In the genomic region with DNA sequence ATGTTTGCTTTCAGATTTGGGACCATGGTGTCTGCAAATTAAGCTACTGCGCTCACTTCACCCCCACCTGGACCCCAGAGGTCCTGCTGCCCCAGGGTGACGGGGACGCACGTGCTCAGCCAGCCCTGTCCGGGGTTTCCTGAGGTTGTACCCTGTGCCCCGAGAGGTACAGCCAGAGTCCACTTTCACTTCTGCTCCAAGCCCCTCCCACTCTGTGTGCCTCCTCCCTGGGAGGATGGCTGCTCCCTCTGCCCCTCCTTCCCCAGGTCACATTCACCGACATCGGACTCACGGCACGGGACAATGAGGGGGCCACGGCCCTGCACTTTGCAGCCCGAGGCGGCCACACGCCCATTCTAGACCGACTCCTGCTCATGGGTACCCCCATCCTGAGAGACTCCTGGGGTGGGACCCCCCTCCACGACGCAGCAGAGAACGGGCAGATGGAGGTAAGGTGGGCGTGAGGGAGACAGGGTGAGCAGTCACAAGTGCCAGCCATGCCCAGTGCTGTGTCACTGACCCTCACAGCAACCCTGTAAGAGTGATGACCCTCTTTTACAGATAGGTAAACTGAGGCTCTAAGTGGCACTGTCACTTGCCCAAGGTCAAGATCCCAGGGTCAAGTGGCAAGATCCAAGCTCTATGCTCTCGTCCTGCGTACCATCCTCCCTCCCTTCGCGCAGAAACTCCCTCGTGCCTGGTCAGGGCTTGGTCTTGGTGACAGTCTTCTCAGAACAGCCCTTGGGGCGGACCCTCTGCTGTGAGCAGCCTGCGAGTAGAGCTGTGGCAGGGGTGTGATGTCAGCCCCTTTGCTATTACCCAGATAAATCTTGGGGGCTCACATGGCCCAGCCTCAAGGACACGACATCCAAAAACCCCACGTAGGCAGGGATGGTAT, we compare ENCODE assay signal across 1 cellular context.
TF ChIP-seq lines count a peak whose summit lies in the region.

No MANE protein-coding gene starts in this region.

TF ChIP-seq in GM12878, 131 proteins besides CTCF, POLR2A, EP300 and RAD21:
- TF ChIP-seq BHLHE40 (IDR thresholded peaks at IDR 0.05; ENCODE audit: borderline replicate concordance in 1 of 2, low read depth in 2 of 2, low read length in 1 of 2) (peak; percentile 97 to 98), NFYA (IDR thresholded peaks at IDR 0.05; ENCODE audit: borderline replicate concordance, low read depth, low read length) (no peak), STAT1 (conservative IDR thresholded peaks at IDR 0.05) (no peak), MXI1 (IDR thresholded peaks at IDR 0.05; ENCODE audit: low read depth, low read length) (peak; percentile 86), YBX1 (IDR thresholded peaks at IDR 0.05) (no peak), ATF7 (IDR thresholded peaks at IDR 0.05; ENCODE audit: low read depth) (peak; percentile 42; the same call in 1 of the 2 replicates), SPI1 (IDR thresholded peaks at IDR 0.05; ENCODE audit: borderline replicate concordance, insufficient read depth, low read depth, low read length) (peak; percentile 85; the same call in 1 of the 2 replicates), CHD2 (IDR thresholded peaks at IDR 0.05; ENCODE audit: borderline replicate concordance, low read depth, low read length) (0 out of 2 replicates have a peak, but pooled peaks have one; percentile 19), MYC (IDR thresholded peaks at IDR 0.05; ENCODE audit: insufficient read depth, insufficient read length, insufficient replicate concordance, low read length, severe bottlenecking) (peak; percentile 61), TAF1 (IDR thresholded peaks at IDR 0.05; ENCODE audit: borderline replicate concordance, low read depth, low read length) (0 out of 2 replicates have a peak, but pooled peaks have one; percentile 24), IKZF2 (IDR thresholded peaks at IDR 0.05) (peak; percentile 59 to 62; a peak in 3 of 4 replicates), RCOR1 (conservative IDR thresholded peaks at IDR 0.05; ENCODE audit: low read depth, low read length) (0 out of 2 replicates have a peak, but pooled peaks have one; percentile 32), EED (IDR thresholded peaks at IDR 0.05; ENCODE audit: low read depth) (no peak), IKZF1 (conservative IDR thresholded peaks at IDR 0.05) (peak; percentile 69), SUPT20H (IDR thresholded peaks at IDR 0.05; ENCODE audit: borderline replicate concordance, control insufficient read depth, low read depth, low read length) (no peak), NR2F1 (conservative IDR thresholded peaks at IDR 0.05) (peak; percentile 84), SIN3A (IDR thresholded peaks at IDR 0.05; ENCODE audit: low read depth, low read length) (peak; percentile 73), IRF4 (IDR thresholded peaks at IDR 0.05; ENCODE audit: low read depth, low read length) (0 out of 2 replicates have a peak, but pooled peaks have one; percentile 46), RELA (IDR thresholded peaks at IDR 0.05; ENCODE audit: borderline replicate concordance, partially characterized antibody) (peak; percentile 67), DPF2 (IDR thresholded peaks at IDR 0.05) (0 out of 2 replicates have a peak, but pooled peaks have one; percentile 26), CHD4 (IDR thresholded peaks at IDR 0.05) (no peak), PAX5 (IDR thresholded peaks at IDR 0.05; ENCODE audit: borderline replicate concordance, low read depth, low read length) (peak; percentile 73; the same call in 1 of the 2 replicates), ASH2L (IDR thresholded peaks at IDR 0.05; ENCODE audit: borderline replicate concordance, low read depth) (no peak), RUNX3 (IDR thresholded peaks at IDR 0.05; ENCODE audit: low read length) (peak; percentile 22; the same call in 1 of the 2 replicates), NBN (IDR thresholded peaks at IDR 0.05) (peak; percentile 86)
- TF ChIP-seq, protein P1, sequence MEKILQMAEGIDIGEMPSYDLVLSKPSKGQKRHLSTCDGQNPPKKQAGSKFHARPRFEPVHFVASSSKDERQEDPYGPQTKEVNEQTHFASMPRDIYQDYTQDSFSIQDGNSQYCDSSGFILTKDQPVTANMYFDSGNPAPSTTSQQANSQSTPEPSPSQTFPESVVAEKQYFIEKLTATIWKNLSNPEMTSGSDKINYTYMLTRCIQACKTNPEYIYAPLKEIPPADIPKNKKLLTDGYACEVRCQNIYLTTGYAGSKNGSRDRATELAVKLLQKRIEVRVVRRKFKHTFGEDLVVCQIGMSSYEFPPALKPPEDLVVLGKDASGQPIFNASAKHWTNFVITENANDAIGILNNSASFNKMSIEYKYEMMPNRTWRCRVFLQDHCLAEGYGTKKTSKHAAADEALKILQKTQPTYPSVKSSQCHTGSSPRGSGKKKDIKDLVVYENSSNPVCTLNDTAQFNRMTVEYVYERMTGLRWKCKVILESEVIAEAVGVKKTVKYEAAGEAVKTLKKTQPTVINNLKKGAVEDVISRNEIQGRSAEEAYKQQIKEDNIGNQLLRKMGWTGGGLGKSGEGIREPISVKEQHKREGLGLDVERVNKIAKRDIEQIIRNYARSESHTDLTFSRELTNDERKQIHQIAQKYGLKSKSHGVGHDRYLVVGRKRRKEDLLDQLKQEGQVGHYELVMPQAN (conservative IDR thresholded peaks at IDR 0.05), result 0 out of 2 replicates have a peak, but pooled peaks have one; percentile 44
- TF ChIP-seq, protein P2, sequence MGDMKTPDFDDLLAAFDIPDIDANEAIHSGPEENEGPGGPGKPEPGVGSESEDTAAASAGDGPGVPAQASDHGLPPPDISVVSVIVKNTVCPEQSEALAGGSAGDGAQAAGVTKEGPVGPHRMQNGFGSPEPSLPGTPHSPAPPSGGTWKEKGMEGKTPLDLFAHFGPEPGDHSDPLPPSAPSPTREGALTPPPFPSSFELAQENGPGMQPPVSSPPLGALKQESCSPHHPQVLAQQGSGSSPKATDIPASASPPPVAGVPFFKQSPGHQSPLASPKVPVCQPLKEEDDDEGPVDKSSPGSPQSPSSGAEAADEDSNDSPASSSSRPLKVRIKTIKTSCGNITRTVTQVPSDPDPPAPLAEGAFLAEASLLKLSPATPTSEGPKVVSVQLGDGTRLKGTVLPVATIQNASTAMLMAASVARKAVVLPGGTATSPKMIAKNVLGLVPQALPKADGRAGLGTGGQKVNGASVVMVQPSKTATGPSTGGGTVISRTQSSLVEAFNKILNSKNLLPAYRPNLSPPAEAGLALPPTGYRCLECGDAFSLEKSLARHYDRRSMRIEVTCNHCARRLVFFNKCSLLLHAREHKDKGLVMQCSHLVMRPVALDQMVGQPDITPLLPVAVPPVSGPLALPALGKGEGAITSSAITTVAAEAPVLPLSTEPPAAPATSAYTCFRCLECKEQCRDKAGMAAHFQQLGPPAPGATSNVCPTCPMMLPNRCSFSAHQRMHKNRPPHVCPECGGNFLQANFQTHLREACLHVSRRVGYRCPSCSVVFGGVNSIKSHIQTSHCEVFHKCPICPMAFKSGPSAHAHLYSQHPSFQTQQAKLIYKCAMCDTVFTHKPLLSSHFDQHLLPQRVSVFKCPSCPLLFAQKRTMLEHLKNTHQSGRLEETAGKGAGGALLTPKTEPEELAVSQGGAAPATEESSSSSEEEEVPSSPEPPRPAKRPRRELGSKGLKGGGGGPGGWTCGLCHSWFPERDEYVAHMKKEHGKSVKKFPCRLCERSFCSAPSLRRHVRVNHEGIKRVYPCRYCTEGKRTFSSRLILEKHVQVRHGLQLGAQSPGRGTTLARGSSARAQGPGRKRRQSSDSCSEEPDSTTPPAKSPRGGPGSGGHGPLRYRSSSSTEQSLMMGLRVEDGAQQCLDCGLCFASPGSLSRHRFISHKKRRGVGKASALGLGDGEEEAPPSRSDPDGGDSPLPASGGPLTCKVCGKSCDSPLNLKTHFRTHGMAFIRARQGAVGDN (IDR thresholded peaks at IDR 0.05), result 0 out of 2 replicates have a peak, but pooled peaks have one; percentile 52
- TF ChIP-seq, protein P3, sequence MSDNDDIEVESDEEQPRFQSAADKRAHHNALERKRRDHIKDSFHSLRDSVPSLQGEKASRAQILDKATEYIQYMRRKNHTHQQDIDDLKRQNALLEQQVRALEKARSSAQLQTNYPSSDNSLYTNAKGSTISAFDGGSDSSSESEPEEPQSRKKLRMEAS (IDR thresholded peaks at IDR 0.05; ENCODE audit: low read depth, low read length), result peak; percentile 80
- TF ChIP-seq, protein P4, sequence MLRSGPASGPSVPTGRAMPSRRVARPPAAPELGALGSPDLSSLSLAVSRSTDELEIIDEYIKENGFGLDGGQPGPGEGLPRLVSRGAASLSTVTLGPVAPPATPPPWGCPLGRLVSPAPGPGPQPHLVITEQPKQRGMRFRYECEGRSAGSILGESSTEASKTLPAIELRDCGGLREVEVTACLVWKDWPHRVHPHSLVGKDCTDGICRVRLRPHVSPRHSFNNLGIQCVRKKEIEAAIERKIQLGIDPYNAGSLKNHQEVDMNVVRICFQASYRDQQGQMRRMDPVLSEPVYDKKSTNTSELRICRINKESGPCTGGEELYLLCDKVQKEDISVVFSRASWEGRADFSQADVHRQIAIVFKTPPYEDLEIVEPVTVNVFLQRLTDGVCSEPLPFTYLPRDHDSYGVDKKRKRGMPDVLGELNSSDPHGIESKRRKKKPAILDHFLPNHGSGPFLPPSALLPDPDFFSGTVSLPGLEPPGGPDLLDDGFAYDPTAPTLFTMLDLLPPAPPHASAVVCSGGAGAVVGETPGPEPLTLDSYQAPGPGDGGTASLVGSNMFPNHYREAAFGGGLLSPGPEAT (IDR thresholded peaks at IDR 0.05; ENCODE audit: low read depth), result 0 out of 2 replicates have a peak, but pooled peaks have one; percentile 50
